ENCODE assay signal across 12 cellular contexts in genomic region chr22:35037089-35037488, GRCh38. TPM values are rescaled to one million over a fixed set of nuclear protein-coding genes. Genes with fewer than 3 reads are reported as not detected.
A peak's percentile ranks its signal among the peaks of the same experiment; 100 is the strongest.
DNase-seq lines count a peak whose midpoint lies in the region; ATAC-seq and TF ChIP-seq lines count a peak whose summit lies in the region.
"Had no signal": no experiment of that assay in that cellular context is flagged by ENCODE, and none has a peak within 500 bp of the region (broad histone marks: within the 10 kb centered on the region; RNA-seq: fewer than 3 reads in every experiment).

No MANE protein-coding gene starts in this region.

- peak; percentile 6 for DNase-seq in activated naive CD4-positive, alpha-beta T cell treated with anti-CD3 and anti-CD28 coated beads for 36 hours
- DNase-seq in activated naive CD4-positive, alpha-beta T cell (lab: John Stamatoyannopoulos, UW): no peak
- DNase-seq in NCI-H82 (lab: John Stamatoyannopoulos, UW) (peak; percentile 73), foreskin fibroblast (no peak), type B pancreatic cell (ENCODE audit: extremely low spot score, unreplicated experiment) (no peak), LoVo (ENCODE audit: low spot score) (no peak), omental fat pad (ENCODE audit: low spot score) (no peak)
- DNase-seq: activated effector memory CD4-positive, alpha-beta T cell treated with Interleukin-2 at 50 U/mL for 16 hours; stimulated activated naive CD8-positive, alpha-beta T cell treated with anti-CD3 and anti-CD28 coated beads, Interleukin-15, amount 100 ng/mL, for 72 hours had no signal

- CTCF ChIA-PET in activated naive CD4-positive, alpha-beta T cell treated with anti-CD3 and anti-CD28 coated beads for 36 hours (lab: Charles Lee): no interaction called here

- no peaks in the 10 kb centered on the region for H3K36me3 Mint-ChIP-seq in activated naive CD4-positive, alpha-beta T cell treated with anti-CD3 and anti-CD28 coated beads for 36 hours (ENCODE audit: low read depth)
- H3K36me3 Mint-ChIP-seq in type B pancreatic cell: no peaks in the 10 kb centered on the region

- intact Hi-C loops in activated naive CD4-positive, alpha-beta T cell treated with anti-CD3 and anti-CD28 coated beads for 36 hours (cut with micrococcal nuclease): no loop called here

- no peak overlapping the region for H3K4me3 ChIP-seq in foreskin fibroblast (ENCODE audit: low read depth in 1 of 2, low read length in 2 of 2)

- H3K9me3 Mint-ChIP-seq in activated naive CD4-positive, alpha-beta T cell treated with anti-CD3 and anti-CD28 coated beads for 36 hours: no peaks in the 10 kb centered on the region
- H3K9me3 Mint-ChIP-seq in type B pancreatic cell: no peaks in the 10 kb centered on the region
- H3K9me3 Mint-ChIP-seq: stimulated activated naive CD8-positive, alpha-beta T cell treated with anti-CD3 and anti-CD28 coated beads, Interleukin-15, amount 100 ng/mL, for 72 hours had no signal

- no peaks in the 10 kb centered on the region for H3K4me1 Mint-ChIP-seq in activated naive CD4-positive, alpha-beta T cell treated with anti-CD3 and anti-CD28 coated beads for 36 hours (ENCODE audit: low read depth)
- H3K4me1 Mint-ChIP-seq in type B pancreatic cell (ENCODE audit: unreplicated experiment): peaks cover 11% of the 10 kb centered on the region
- H3K4me1 Mint-ChIP-seq: B cell; stimulated activated naive CD8-positive, alpha-beta T cell treated with anti-CD3 and anti-CD28 coated beads, Interleukin-15, amount 100 ng/mL, for 72 hours had no signal

- peaks cover 12% of the 10 kb centered on the region for H3K27me3 Mint-ChIP-seq in activated naive CD4-positive, alpha-beta T cell treated with anti-CD3 and anti-CD28 coated beads for 36 hours (ENCODE audit: low read depth)
- H3K27me3 Mint-ChIP-seq in type B pancreatic cell: peaks cover 10% of the 10 kb centered on the region

- no peak overlapping the region for H3K4me3 Mint-ChIP-seq in activated naive CD4-positive, alpha-beta T cell treated with anti-CD3 and anti-CD28 coated beads for 36 hours
- H3K4me3 Mint-ChIP-seq in type B pancreatic cell: no peak overlapping the region
- H3K4me3 Mint-ChIP-seq: B cell; stimulated activated naive CD8-positive, alpha-beta T cell treated with anti-CD3 and anti-CD28 coated beads, Interleukin-15, amount 100 ng/mL, for 72 hours had no signal

- H3K27ac Mint-ChIP-seq in activated naive CD4-positive, alpha-beta T cell treated with anti-CD3 and anti-CD28 coated beads for 36 hours: no peak overlapping the region
- no peak overlapping the region for H3K27ac Mint-ChIP-seq in type B pancreatic cell
- H3K27ac Mint-ChIP-seq: B cell had no signal

- ATAC-seq in HG03095 (IDR thresholded peaks at IDR 0.05; ENCODE audit: unreplicated experiment): no peak
- ATAC-seq in omental fat pad (ENCODE audit: low FRiP score): no peak
- ATAC-seq: stimulated activated naive CD8-positive, alpha-beta T cell treated with anti-CD3 and anti-CD28 coated beads, Interleukin-15, amount 100 ng/mL, for 72 hours had no signal

- TF ChIP-seq CTCF in foreskin fibroblast (IDR thresholded peaks at IDR 0.05; ENCODE audit: low read depth, low read length) (peak; percentile 48), type B pancreatic cell (conservative IDR thresholded peaks at IDR 0.05) (peak; percentile 59), omental fat pad (IDR thresholded peaks at IDR 0.05) (no peak)

RNA-seq across cellular contexts. Expression of gene ISX, which starts 28.9 kb away (rescaled TPM):
- total RNA-seq in activated naive CD4-positive, alpha-beta T cell treated with anti-CD3 and anti-CD28 coated beads for 36 hours: not detected
- total RNA-seq in type B pancreatic cell (ENCODE audit: low replicate concordance) (4.0 and 9.4 TPM in 2 replicates), omental fat pad (not detected)
- total RNA-seq: B cell, MCF 10A had no signal

Comparison
In these comparisons a context has a peak if more than half of its experiments do, and no peak if none do; other contexts are left out.
1. DNase-seq: peak in activated naive CD4-positive, alpha-beta T cell treated with anti-CD3 and anti-CD28 coated beads for 36 hours (single experiment) and NCI-H82 (single experiment); none in activated naive CD4-positive, alpha-beta T cell (0 of 4), foreskin fibroblast (0 of 2), type B pancreatic cell (single experiment), LoVo (single experiment) and omental fat pad (single experiment).
2. CTCF ChIP-seq: peak in foreskin fibroblast (single experiment) and type B pancreatic cell (single experiment); none in omental fat pad (0 of 3).